In the genomic region with DNA sequence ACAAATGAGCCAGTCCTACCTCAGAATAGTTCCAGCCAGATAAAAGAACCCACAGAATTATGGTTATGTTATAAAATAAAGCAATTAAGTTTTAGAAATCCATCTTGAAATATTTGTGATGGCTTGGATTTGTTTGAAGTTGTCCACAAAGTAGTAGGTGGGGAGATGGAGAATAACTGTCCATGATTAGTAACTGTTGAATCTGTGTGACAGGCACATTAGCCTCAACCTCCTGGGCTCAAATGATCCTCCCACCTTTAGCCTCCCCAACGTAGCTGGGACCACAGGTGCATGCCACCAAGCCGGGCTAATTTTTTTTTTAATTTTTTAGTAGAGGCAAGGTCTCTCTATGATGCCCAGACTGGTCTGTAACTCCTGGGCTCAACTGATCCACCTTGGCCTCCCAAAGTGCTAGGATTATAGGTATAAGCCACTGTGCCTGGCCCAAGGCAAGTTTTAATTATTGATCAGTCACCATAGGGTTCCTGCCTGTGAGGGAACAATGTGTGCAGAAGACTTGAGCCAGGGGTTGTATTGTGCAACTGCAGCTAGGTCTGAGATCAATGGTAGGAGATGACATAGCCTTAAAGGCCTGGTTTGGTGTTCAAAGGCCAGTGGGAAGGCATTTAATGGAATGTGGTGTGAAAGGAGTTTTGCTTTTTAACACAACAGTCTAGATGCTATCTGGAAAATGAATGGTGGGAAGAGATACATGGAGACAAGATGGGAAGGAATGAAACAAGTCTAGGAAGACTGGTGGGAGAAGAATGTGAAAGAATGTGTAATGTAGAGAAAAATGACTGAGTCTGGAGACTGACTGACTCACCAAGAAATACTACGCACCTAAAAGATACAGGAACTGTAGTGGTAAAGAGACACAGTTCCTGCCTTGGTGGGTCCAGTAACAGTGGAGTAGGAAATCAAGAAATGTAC, we compare ENCODE assay signal across 1 cellular context.
TF ChIP-seq lines count a peak whose summit lies in the region.

No MANE protein-coding gene starts in this region.

TF ChIP-seq in K562, 482 proteins besides CTCF, POLR2A, EP300 and RAD21 (continued from another document and continues in another):
- TF ChIP-seq, protein P1, sequence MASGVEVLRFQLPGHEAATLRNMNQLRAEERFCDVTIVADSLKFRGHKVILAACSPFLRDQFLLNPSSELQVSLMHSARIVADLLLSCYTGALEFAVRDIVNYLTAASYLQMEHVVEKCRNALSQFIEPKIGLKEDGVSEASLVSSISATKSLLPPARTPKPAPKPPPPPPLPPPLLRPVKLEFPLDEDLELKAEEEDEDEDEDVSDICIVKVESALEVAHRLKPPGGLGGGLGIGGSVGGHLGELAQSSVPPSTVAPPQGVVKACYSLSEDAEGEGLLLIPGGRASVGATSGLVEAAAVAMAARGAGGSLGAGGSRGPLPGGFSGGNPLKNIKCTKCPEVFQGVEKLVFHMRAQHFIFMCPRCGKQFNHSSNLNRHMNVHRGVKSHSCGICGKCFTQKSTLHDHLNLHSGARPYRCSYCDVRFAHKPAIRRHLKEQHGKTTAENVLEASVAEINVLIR (CRISPR knock-in tag; IDR thresholded peaks at IDR 0.05), result no peak
- no peak for TF ChIP-seq RFX5 (IDR thresholded peaks at IDR 0.05; ENCODE audit: low read depth, low read length)
- no peak for TF ChIP-seq ZNF57 (CRISPR knock-in tag; IDR thresholded peaks at IDR 0.05)
- TF ChIP-seq ARNT (IDR thresholded peaks at IDR 0.05), result no peak
- no peak for TF ChIP-seq ZBTB1 (CRISPR knock-in tag; IDR thresholded peaks at IDR 0.05; ENCODE audit: borderline replicate concordance, low read depth)
- TF ChIP-seq ZNF408 (CRISPR knock-in tag; IDR thresholded peaks at IDR 0.05; ENCODE audit: low read depth), result no peak
- TF ChIP-seq SOX6 (IDR thresholded peaks at IDR 0.05), result no peak
- TF ChIP-seq, protein P2, sequence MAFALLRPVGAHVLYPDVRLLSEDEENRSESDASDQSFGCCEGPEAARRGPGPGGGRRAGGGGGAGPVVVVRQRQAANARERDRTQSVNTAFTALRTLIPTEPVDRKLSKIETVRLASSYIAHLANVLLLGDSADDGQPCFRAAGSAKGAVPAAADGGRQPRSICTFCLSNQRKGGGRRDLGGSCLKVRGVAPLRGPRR (CRISPR knock-in tag; IDR thresholded peaks at IDR 0.05), result no peak
- TF ChIP-seq TEAD4 (IDR thresholded peaks at IDR 0.05; ENCODE audit: low read length), result peak; percentile 28; the same call in 1 of the 2 replicates
- no peak for TF ChIP-seq TEAD4 (CRISPR knock-in tag; IDR thresholded peaks at IDR 0.05; ENCODE audit: borderline replicate concordance)
- TF ChIP-seq POLR2AphosphoS5 (IDR thresholded peaks at IDR 0.05; ENCODE audit: control insufficient read depth, insufficient read depth, low read depth, low read length), result no peak; the same call in 1 of the 2 replicates
- no peak for TF ChIP-seq CBX1 (IDR thresholded peaks at IDR 0.05; ENCODE audit: low read depth)
- no peak for TF ChIP-seq SREBF2 (CRISPR knock-in tag; IDR thresholded peaks at IDR 0.05)
- no peak for TF ChIP-seq TSC22D4 (tag; IDR thresholded peaks at IDR 0.05)
- 0 out of 2 replicates have a peak, but pooled peaks have one; percentile 62 for TF ChIP-seq NBN (IDR thresholded peaks at IDR 0.05; ENCODE audit: low read depth)
- TF ChIP-seq ZBED1 (IDR thresholded peaks at IDR 0.05), result no peak
- TF ChIP-seq, protein P3, sequence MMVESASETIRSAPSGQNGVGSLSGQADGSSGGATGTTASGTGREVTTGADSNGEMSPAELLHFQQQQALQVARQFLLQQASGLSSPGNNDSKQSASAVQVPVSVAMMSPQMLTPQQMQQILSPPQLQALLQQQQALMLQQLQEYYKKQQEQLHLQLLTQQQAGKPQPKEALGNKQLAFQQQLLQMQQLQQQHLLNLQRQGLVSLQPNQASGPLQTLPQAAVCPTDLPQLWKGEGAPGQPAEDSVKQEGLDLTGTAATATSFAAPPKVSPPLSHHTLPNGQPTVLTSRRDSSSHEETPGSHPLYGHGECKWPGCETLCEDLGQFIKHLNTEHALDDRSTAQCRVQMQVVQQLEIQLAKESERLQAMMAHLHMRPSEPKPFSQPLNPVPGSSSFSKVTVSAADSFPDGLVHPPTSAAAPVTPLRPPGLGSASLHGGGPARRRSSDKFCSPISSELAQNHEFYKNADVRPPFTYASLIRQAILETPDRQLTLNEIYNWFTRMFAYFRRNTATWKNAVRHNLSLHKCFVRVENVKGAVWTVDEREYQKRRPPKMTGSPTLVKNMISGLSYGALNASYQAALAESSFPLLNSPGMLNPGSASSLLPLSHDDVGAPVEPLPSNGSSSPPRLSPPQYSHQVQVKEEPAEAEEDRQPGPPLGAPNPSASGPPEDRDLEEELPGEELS (CRISPR knock-in tag; IDR thresholded peaks at IDR 0.05; ENCODE audit: borderline replicate concordance), result peak; percentile 65; the same call in 1 of the 2 replicates
- TF ChIP-seq POLR2G (IDR thresholded peaks at IDR 0.05; ENCODE audit: low read depth, low read length), result no peak
- TF ChIP-seq, protein P4, sequence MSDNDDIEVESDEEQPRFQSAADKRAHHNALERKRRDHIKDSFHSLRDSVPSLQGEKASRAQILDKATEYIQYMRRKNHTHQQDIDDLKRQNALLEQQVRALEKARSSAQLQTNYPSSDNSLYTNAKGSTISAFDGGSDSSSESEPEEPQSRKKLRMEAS (CRISPR knock-in tag; IDR thresholded peaks at IDR 0.05), result no peak
- TF ChIP-seq ZKSCAN1 (IDR thresholded peaks at IDR 0.05; ENCODE audit: low read depth, low read length), result no peak
- no peak for TF ChIP-seq ELF4 (CRISPR knock-in tag; IDR thresholded peaks at IDR 0.05)
- no peak for TF ChIP-seq ZNF134 (CRISPR knock-in tag; conservative IDR thresholded peaks at IDR 0.05)
- TF ChIP-seq SAFB (IDR thresholded peaks at IDR 0.05; ENCODE audit: borderline replicate concordance, low read depth, low read length), result no peak
- no peak for TF ChIP-seq RBM22 (IDR thresholded peaks at IDR 0.05; ENCODE audit: low read depth, low read length, poor library complexity, severe bottlenecking)
- TF ChIP-seq JUNB (CRISPR knock-in tag; conservative IDR thresholded peaks at IDR 0.05), result no peak
- TF ChIP-seq, protein P5, sequence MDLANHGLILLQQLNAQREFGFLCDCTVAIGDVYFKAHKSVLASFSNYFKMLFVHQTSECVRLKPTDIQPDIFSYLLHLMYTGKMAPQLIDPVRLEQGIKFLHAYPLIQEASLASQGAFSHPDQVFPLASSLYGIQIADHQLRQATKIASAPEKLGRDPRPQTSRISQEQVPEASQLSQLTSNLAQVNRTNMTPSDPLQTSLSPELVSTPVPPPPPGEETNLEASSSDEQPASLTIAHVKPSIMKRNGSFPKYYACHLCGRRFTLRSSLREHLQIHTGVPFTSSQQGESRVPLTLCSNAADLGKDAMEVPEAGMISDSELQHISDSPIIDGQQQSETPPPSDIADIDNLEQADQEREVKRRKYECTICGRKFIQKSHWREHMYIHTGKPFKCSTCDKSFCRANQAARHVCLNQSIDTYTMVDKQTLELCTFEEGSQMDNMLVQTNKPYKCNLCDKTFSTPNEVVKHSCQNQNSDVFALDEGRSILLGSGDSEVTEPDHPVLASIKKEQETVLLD (IDR thresholded peaks at IDR 0.05), result peak; percentile 47; the same call in 1 of the 2 replicates
- TF ChIP-seq DPF2 (IDR thresholded peaks at IDR 0.05), result peak; percentile 64
- TF ChIP-seq PRMT5 (CRISPR knock-in tag; IDR thresholded peaks at IDR 0.05), result no peak
- TF ChIP-seq ZSCAN32 (CRISPR knock-in tag; IDR thresholded peaks at IDR 0.05), result no peak
- TF ChIP-seq, protein P6, sequence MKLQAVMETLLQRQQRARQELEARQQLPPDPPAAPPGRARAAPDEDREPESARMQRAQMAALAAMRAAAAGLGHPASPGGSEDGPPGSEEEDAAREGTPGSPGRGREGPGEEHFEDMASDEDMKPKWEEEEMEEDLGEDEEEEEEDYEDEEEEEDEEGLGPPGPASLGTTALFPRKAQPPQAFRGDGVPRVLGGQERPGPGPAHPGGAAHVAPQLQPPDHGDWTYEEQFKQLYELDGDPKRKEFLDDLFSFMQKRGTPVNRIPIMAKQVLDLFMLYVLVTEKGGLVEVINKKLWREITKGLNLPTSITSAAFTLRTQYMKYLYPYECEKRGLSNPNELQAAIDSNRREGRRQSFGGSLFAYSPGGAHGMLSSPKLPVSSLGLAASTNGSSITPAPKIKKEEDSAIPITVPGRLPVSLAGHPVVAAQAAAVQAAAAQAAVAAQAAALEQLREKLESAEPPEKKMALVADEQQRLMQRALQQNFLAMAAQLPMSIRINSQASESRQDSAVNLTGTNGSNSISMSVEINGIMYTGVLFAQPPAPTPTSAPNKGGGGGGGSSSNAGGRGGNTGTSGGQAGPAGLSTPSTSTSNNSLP (IDR thresholded peaks at IDR 0.05; ENCODE audit: borderline replicate concordance, low read depth, low read length), result 0 out of 2 replicates have a peak, but pooled peaks have one; percentile 1
- TF ChIP-seq SMAD1 (IDR thresholded peaks at IDR 0.05; ENCODE audit: low read depth, low read length, partially characterized antibody), result peak; percentile 6
- TF ChIP-seq, protein P7, sequence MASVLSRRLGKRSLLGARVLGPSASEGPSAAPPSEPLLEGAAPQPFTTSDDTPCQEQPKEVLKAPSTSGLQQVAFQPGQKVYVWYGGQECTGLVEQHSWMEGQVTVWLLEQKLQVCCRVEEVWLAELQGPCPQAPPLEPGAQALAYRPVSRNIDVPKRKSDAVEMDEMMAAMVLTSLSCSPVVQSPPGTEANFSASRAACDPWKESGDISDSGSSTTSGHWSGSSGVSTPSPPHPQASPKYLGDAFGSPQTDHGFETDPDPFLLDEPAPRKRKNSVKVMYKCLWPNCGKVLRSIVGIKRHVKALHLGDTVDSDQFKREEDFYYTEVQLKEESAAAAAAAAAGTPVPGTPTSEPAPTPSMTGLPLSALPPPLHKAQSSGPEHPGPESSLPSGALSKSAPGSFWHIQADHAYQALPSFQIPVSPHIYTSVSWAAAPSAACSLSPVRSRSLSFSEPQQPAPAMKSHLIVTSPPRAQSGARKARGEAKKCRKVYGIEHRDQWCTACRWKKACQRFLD (CRISPR knock-in tag; IDR thresholded peaks at IDR 0.05), result no peak
- TF ChIP-seq CBX3 (IDR thresholded peaks at IDR 0.05; ENCODE audit: borderline replicate concordance in 1 of 2, low read length in 2 of 2), result no peak
- no peak for TF ChIP-seq HSF4 (CRISPR knock-in tag; IDR thresholded peaks at IDR 0.05; ENCODE audit: borderline replicate concordance)
- no peak for TF ChIP-seq ZNF347 (CRISPR knock-in tag; IDR thresholded peaks at IDR 0.05; ENCODE audit: low read depth)
- no peak for TF ChIP-seq NCOA2 (IDR thresholded peaks at IDR 0.05; ENCODE audit: partially characterized antibody in 2 of 2)
- TF ChIP-seq ESRRA (IDR thresholded peaks at IDR 0.05; ENCODE audit: borderline replicate concordance, low read depth), result no peak
- no peak for TF ChIP-seq ZNF551 (CRISPR knock-in tag; IDR thresholded peaks at IDR 0.05)
- TF ChIP-seq, protein P8, sequence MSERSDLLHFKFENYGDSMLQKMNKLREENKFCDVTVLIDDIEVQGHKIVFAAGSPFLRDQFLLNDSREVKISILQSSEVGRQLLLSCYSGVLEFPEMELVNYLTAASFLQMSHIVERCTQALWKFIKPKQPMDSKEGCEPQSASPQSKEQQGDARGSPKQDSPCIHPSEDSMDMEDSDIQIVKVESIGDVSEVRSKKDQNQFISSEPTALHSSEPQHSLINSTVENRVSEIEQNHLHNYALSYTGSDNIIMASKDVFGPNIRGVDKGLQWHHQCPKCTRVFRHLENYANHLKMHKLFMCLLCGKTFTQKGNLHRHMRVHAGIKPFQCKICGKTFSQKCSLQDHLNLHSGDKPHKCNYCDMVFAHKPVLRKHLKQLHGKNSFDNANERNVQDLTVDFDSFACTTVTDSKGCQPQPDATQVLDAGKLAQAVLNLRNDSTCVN (CRISPR knock-in tag; IDR thresholded peaks at IDR 0.05), result no peak
- TF ChIP-seq MAFG (tag; conservative IDR thresholded peaks at IDR 0.05), result no peak
- TF ChIP-seq, protein P9, sequence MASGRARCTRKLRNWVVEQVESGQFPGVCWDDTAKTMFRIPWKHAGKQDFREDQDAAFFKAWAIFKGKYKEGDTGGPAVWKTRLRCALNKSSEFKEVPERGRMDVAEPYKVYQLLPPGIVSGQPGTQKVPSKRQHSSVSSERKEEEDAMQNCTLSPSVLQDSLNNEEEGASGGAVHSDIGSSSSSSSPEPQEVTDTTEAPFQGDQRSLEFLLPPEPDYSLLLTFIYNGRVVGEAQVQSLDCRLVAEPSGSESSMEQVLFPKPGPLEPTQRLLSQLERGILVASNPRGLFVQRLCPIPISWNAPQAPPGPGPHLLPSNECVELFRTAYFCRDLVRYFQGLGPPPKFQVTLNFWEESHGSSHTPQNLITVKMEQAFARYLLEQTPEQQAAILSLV (tag; IDR thresholded peaks at IDR 0.05), result peak; percentile 73
- TF ChIP-seq MTA2 (IDR thresholded peaks at IDR 0.05; ENCODE audit: low read depth), result no peak
- TF ChIP-seq CEBPG (CRISPR knock-in tag; IDR thresholded peaks at IDR 0.05), result peak; percentile 85
- TF ChIP-seq CEBPG (tag; conservative IDR thresholded peaks at IDR 0.05 in 1 of 2, IDR thresholded peaks at IDR 0.05 in 1 of 2), result peak; percentile 77 to 78
- TF ChIP-seq MECOM (CRISPR knock-in tag; IDR thresholded peaks at IDR 0.05), result no peak
- TF ChIP-seq, protein P10, sequence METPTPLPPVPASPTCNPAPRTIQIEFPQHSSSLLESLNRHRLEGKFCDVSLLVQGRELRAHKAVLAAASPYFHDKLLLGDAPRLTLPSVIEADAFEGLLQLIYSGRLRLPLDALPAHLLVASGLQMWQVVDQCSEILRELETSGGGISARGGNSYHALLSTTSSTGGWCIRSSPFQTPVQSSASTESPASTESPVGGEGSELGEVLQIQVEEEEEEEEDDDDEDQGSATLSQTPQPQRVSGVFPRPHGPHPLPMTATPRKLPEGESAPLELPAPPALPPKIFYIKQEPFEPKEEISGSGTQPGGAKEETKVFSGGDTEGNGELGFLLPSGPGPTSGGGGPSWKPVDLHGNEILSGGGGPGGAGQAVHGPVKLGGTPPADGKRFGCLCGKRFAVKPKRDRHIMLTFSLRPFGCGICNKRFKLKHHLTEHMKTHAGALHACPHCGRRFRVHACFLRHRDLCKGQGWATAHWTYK (CRISPR knock-in tag; IDR thresholded peaks at IDR 0.05), result no peak
- TF ChIP-seq, protein P11, sequence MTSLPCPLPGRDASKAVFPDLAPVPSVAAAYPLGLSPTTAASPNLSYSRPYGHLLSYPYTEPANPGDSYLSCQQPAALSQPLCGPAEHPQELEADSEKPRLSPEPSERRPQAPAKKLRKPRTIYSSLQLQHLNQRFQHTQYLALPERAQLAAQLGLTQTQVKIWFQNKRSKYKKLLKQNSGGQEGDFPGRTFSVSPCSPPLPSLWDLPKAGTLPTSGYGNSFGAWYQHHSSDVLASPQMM (CRISPR knock-in tag; IDR thresholded peaks at IDR 0.05), result no peak
- TF ChIP-seq, protein P12, sequence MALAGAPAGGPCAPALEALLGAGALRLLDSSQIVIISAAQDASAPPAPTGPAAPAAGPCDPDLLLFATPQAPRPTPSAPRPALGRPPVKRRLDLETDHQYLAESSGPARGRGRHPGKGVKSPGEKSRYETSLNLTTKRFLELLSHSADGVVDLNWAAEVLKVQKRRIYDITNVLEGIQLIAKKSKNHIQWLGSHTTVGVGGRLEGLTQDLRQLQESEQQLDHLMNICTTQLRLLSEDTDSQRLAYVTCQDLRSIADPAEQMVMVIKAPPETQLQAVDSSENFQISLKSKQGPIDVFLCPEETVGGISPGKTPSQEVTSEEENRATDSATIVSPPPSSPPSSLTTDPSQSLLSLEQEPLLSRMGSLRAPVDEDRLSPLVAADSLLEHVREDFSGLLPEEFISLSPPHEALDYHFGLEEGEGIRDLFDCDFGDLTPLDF (CRISPR knock-in tag; IDR thresholded peaks at IDR 0.05), result no peak
- no peak for TF ChIP-seq FOS (IDR thresholded peaks at IDR 0.05; ENCODE audit: extremely low read depth, insufficient read length)
